Comparison of ENCODE assay signal across 26 cellular contexts in genomic region chr1:1623181-1623630, GRCh38. TPM values are rescaled to one million over a fixed set of nuclear protein-coding genes. Genes with fewer than 3 reads are reported as not detected.
A peak's percentile ranks its signal among the peaks of the same experiment; 100 is the strongest.
DNase-seq lines count a peak whose midpoint lies in the region; ATAC-seq and TF ChIP-seq lines count a peak whose summit lies in the region.
"Had no signal": no experiment of that assay in that cellular context is flagged by ENCODE, and none has a peak within 500 bp of the region (broad histone marks: within the 10 kb centered on the region; RNA-seq: fewer than 3 reads in every experiment).

No MANE protein-coding gene starts in this region.

- H3K27me3 ChIP-seq in GM06990 (replicated peaks; ENCODE audit: control insufficient read depth, insufficient read depth, low read length) (no peaks in the 10 kb centered on the region), mesenchymal stem cell (ENCODE audit: control insufficient read depth in 1 of 2, insufficient read depth in 1 of 2, low read length in 2 of 2) (no peaks in the 10 kb centered on the region), skeletal muscle tissue (ENCODE audit: control insufficient read depth in 3 of 3, insufficient read depth in 3 of 3, low read length in 3 of 3) (no peaks in the 10 kb centered on the region)
- H3K27me3 ChIP-seq: MG63 had no signal

- H2BK5ac ChIP-seq in mesenchymal stem cell (ENCODE audit: low read depth, low read length, poor library complexity, severe bottlenecking), result no peak overlapping the region

- peak overlapping the region; percentile 52 for H4K91ac ChIP-seq in mesenchymal stem cell (ENCODE audit: low read length)

- no peak overlapping the region for H3K4ac ChIP-seq in mesenchymal stem cell (ENCODE audit: low read depth in 1 of 2, low read length in 2 of 2)

- H3K79me1 ChIP-seq in mesenchymal stem cell (replicated peaks; ENCODE audit: low read length, poor library complexity, severe bottlenecking), result peaks cover 37% of the 10 kb centered on the region

- peaks cover 5% of the 10 kb centered on the region for H3K4me1 Mint-ChIP-seq in activated CD8-positive, alpha-beta T cell treated with anti-CD3 and anti-CD28 coated beads for 36 hours (ENCODE audit: low read depth)
- H3K4me1 Mint-ChIP-seq in activated CD8-positive, alpha-beta T cell treated with anti-CD3 and anti-CD28 coated beads, Interleukin-2, amount 10 ng/mL, durations not matched to agents 7 days and 5 days (ENCODE audit: low read depth), result peaks cover 2% of the 10 kb centered on the region
- H3K4me1 Mint-ChIP-seq: H9 had no signal

- TF ChIP-seq CTCF in activated CD8-positive, alpha-beta T cell treated with anti-CD3 and anti-CD28 coated beads for 36 hours (IDR thresholded peaks at IDR 0.05), result no peak
- no peak for TF ChIP-seq CTCF in GM06990 (IDR thresholded peaks at IDR 0.05; ENCODE audit: insufficient read depth, low read length, poor library complexity, severe bottlenecking)

- no peaks in the 10 kb centered on the region for H3K9me3 ChIP-seq in mesenchymal stem cell (ENCODE audit: control insufficient read depth, low read length)
- H3K9me3 ChIP-seq in skeletal muscle tissue (ENCODE audit: control insufficient read depth in 3 of 3, low read length in 3 of 3), result no peaks in the 10 kb centered on the region
- H3K9me3 ChIP-seq: Caco-2, MG63 had no signal

- H3K36me3 Mint-ChIP-seq in activated CD8-positive, alpha-beta T cell treated with anti-CD3 and anti-CD28 coated beads for 36 hours (ENCODE audit: low read depth), result no peaks in the 10 kb centered on the region
- no peaks in the 10 kb centered on the region for H3K36me3 Mint-ChIP-seq in activated CD8-positive, alpha-beta T cell treated with anti-CD3 and anti-CD28 coated beads, Interleukin-2, amount 10 ng/mL, durations not matched to agents 7 days and 5 days (ENCODE audit: low read depth)
- H3K36me3 Mint-ChIP-seq: CD8-positive, alpha-beta T cell had no signal

- H3K4me1 ChIP-seq in mesenchymal stem cell (ENCODE audit: control insufficient read depth, insufficient read depth, low read depth, low read length) (peaks cover 23% of the 10 kb centered on the region), skeletal muscle tissue (ENCODE audit: control insufficient read depth in 3 of 3, insufficient read depth in 3 of 3, low read length in 3 of 3) (peaks cover 41 to 61% (median 59%) of the 10 kb centered on the region in 3 donors)
- H3K4me1 ChIP-seq: Caco-2 had no signal

- H4K8ac ChIP-seq in mesenchymal stem cell (ENCODE audit: low read length), result no peak overlapping the region

- no peak overlapping the region for H3K27ac ChIP-seq in mesenchymal stem cell (ENCODE audit: low read length, poor library complexity, severe bottlenecking)
- H3K27ac ChIP-seq in skeletal muscle tissue (ENCODE audit: low read depth, low read length), result peak overlapping the region; percentile 90
- H3K27ac ChIP-seq: 22Rv1, C4-2B, SK-N-MC had no signal

- H3K4me3 Mint-ChIP-seq in activated CD8-positive, alpha-beta T cell treated with anti-CD3 and anti-CD28 coated beads for 36 hours, result no peak overlapping the region
- H3K4me3 Mint-ChIP-seq in activated CD8-positive, alpha-beta T cell treated with anti-CD3 and anti-CD28 coated beads, Interleukin-2, amount 10 ng/mL, durations not matched to agents 7 days and 5 days, result no peak overlapping the region
- H3K4me3 Mint-ChIP-seq: B cell; CD8-positive, alpha-beta T cell; H9; HFFc6 had no signal

- CTCF ChIA-PET in activated CD8-positive, alpha-beta T cell treated with anti-CD3 and anti-CD28 coated beads for 36 hours (lab: Charles Lee), result no interaction called here
- CTCF ChIA-PET in activated CD8-positive, alpha-beta T cell treated with anti-CD3 and anti-CD28 coated beads, Interleukin-2, amount 10 ng/mL, durations not matched to agents 7 days and 5 days (lab: Charles Lee), result no interaction called here

- no peak overlapping the region for H2AK5ac ChIP-seq in mesenchymal stem cell (ENCODE audit: low read length, severe bottlenecking)

- 97% methylated on average over 32 of the region's 33 CpGs for WGBS in mesenchymal stem cell

- H3K36me3 ChIP-seq in GM06990 (ENCODE audit: control insufficient read depth, insufficient read depth, low read length) (no peaks in the 10 kb centered on the region; the same call in 1 of the 2 replicates), mesenchymal stem cell (ENCODE audit: control insufficient read depth in 1 of 2, insufficient read depth in 2 of 2, low read depth in 1 of 2, low read length in 2 of 2) (peaks cover 10 to 93% of the 10 kb centered on the region in 2 experiments), skeletal muscle tissue (ENCODE audit: control insufficient read depth in 3 of 3, insufficient read depth in 3 of 3, low read length in 3 of 3) (peaks cover 21 to 33% (median 28%) of the 10 kb centered on the region in 3 donors)
- H3K36me3 ChIP-seq: MG63 had no signal

- H3K9ac ChIP-seq in mesenchymal stem cell (ENCODE audit: low read length), result no peak overlapping the region
- peak overlapping the region in 2 of 3 donors; percentile 30 to 85 for H3K9ac ChIP-seq in skeletal muscle tissue (ENCODE audit: low read depth in 1 of 3, low read length in 3 of 3)

- POLR2A ChIA-PET in activated CD8-positive, alpha-beta T cell treated with anti-CD3 and anti-CD28 coated beads for 36 hours (lab: Charles Lee), result interaction anchor here (1.1 kb wide), 1 partner anchor 237 kb away, joined by 3 read pairs; no protein-coding TSS in a partner anchor
- POLR2A ChIA-PET in activated CD8-positive, alpha-beta T cell treated with anti-CD3 and anti-CD28 coated beads, Interleukin-2, amount 10 ng/mL, durations not matched to agents 7 days and 5 days (lab: Charles Lee), result no interaction called here

- no peak overlapping the region for H2BK120ac ChIP-seq in mesenchymal stem cell (ENCODE audit: low read depth, low read length)

- no peak overlapping the region for H3K18ac ChIP-seq in mesenchymal stem cell (ENCODE audit: low read depth in 1 of 2, low read length in 2 of 2)

- H3K23ac ChIP-seq in mesenchymal stem cell (ENCODE audit: low read length in 2 of 2), result no peak overlapping the region

- intact Hi-C loops in activated CD8-positive, alpha-beta T cell treated with anti-CD3 and anti-CD28 coated beads for 36 hours (cut with micrococcal nuclease), result no loop called here

- no peak overlapping the region for H3K4me2 ChIP-seq in mesenchymal stem cell (ENCODE audit: low read length, poor library complexity, severe bottlenecking)

- no peak for ATAC-seq in activated CD8-positive, alpha-beta T cell treated with anti-CD3 and anti-CD28 coated beads for 36 hours
- no peak for ATAC-seq in activated CD8-positive, alpha-beta T cell treated with anti-CD3 and anti-CD28 coated beads, Interleukin-2, amount 10 ng/mL, durations not matched to agents 7 days and 5 days
- ATAC-seq: CD8-positive, alpha-beta T cell; Panc1 had no signal

- H2BK12ac ChIP-seq in mesenchymal stem cell (ENCODE audit: low read length in 2 of 2), result no peak overlapping the region

- no peak overlapping the region for H2AFZ ChIP-seq in mesenchymal stem cell (ENCODE audit: low read depth, low read length)

- no peak overlapping the region for H3K27ac Mint-ChIP-seq in activated CD8-positive, alpha-beta T cell treated with anti-CD3 and anti-CD28 coated beads for 36 hours
- H3K27ac Mint-ChIP-seq in activated CD8-positive, alpha-beta T cell treated with anti-CD3 and anti-CD28 coated beads, Interleukin-2, amount 10 ng/mL, durations not matched to agents 7 days and 5 days, result no peak overlapping the region
- H3K27ac Mint-ChIP-seq: B cell; CD8-positive, alpha-beta T cell; HFFc6 had no signal

- no peak overlapping the region for H2BK15ac ChIP-seq in mesenchymal stem cell (ENCODE audit: low read depth, poor library complexity, severe bottlenecking)

- DNase-seq in activated CD8-positive, alpha-beta T cell treated with anti-CD3 and anti-CD28 coated beads for 36 hours, result peak; percentile 0
- DNase-seq in activated CD8-positive, alpha-beta T cell treated with anti-CD3 and anti-CD28 coated beads, Interleukin-2, amount 10 ng/mL, durations not matched to agents 7 days and 5 days, result no peak
- DNase-seq in GM06990 (ENCODE audit: extremely low read depth, insufficient read length) (peak; percentile 9), mesenchymal stem cell (no peak), GDM1 (lab: John Stamatoyannopoulos, UW) (no peak)
- DNase-seq in activated CD8-positive, alpha-beta memory T cell treated with anti-CD3 and anti-CD28 coated beads, Interleukin-2, amount 50 U/mL, for 4 hours, result no peak
- DNase-seq in activated CD4-positive, CD25-positive, alpha-beta regulatory T cell (lab: John Stamatoyannopoulos, UW), result no peak
- DNase-seq: Caco-2, DMS79, EL, GF-D8, H9, HFFc6, KG1, MG63, NCI-H1105 treated with DMSO at 0.1 percent for 48 hours, NCI-H2029, NCI-H69, SIG-M5 had no signal

- H3K9me3 Mint-ChIP-seq in activated CD8-positive, alpha-beta T cell treated with anti-CD3 and anti-CD28 coated beads for 36 hours, result no peaks in the 10 kb centered on the region
- no peaks in the 10 kb centered on the region for H3K9me3 Mint-ChIP-seq in activated CD8-positive, alpha-beta T cell treated with anti-CD3 and anti-CD28 coated beads, Interleukin-2, amount 10 ng/mL, durations not matched to agents 7 days and 5 days (ENCODE audit: insufficient read depth)
- H3K9me3 Mint-ChIP-seq: CD8-positive, alpha-beta T cell; H9; HFFc6 had no signal

- no peaks in the 10 kb centered on the region for H3K27me3 Mint-ChIP-seq in activated CD8-positive, alpha-beta T cell treated with anti-CD3 and anti-CD28 coated beads for 36 hours
- no peaks in the 10 kb centered on the region for H3K27me3 Mint-ChIP-seq in activated CD8-positive, alpha-beta T cell treated with anti-CD3 and anti-CD28 coated beads, Interleukin-2, amount 10 ng/mL, durations not matched to agents 7 days and 5 days (ENCODE audit: low read depth)
- H3K27me3 Mint-ChIP-seq: B cell had no signal

- no peak overlapping the region for H3K14ac ChIP-seq in mesenchymal stem cell (ENCODE audit: low read length in 2 of 2)

- H3K4me3 ChIP-seq in GM06990 (replicated peaks; ENCODE audit: low read depth, low read length) (no peak overlapping the region), mesenchymal stem cell (ENCODE audit: insufficient read depth in 1 of 2, low read depth in 1 of 2, low read length in 2 of 2) (no peak overlapping the region), skeletal muscle tissue (ENCODE audit: low read length in 3 of 3) (no peak overlapping the region)
- H3K4me3 ChIP-seq: MG63, SK-N-MC had no signal

RNA-seq across cellular contexts. Expression of gene MIB2, which starts 7.9 kb away (rescaled TPM):
- 10 to 100 TPM; 40.1 to 41.3 TPM for total RNA-seq in activated CD8-positive, alpha-beta T cell treated with anti-CD3 and anti-CD28 coated beads for 36 hours
- 10 to 100 TPM; 49.3 to 50.7 TPM for total RNA-seq in activated CD8-positive, alpha-beta T cell treated with anti-CD3 and anti-CD28 coated beads, Interleukin-2, amount 10 ng/mL, durations not matched to agents 7 days and 5 days
- 33.5 TPM for polyA plus RNA-seq in mesenchymal stem cell (2013, experiment 1 of 2)
- polyA plus RNA-seq in mesenchymal stem cell (2013, experiment 2 of 2), result 35.8 TPM
- total RNA-seq in skeletal muscle tissue, result 49.6 TPM

RNA-seq across cellular contexts. Expression of gene MMP23B, which starts 8.8 kb away (rescaled TPM):
- total RNA-seq in activated CD8-positive, alpha-beta T cell treated with anti-CD3 and anti-CD28 coated beads for 36 hours, result 1 to 10 TPM; 3.3 to 4.0 TPM
- 1 to 10 TPM; 1.7 to 2.0 TPM for total RNA-seq in activated CD8-positive, alpha-beta T cell treated with anti-CD3 and anti-CD28 coated beads, Interleukin-2, amount 10 ng/mL, durations not matched to agents 7 days and 5 days
- polyA plus RNA-seq in mesenchymal stem cell (2013, experiment 1 of 2), result 24.2 TPM
- polyA plus RNA-seq in mesenchymal stem cell (2013, experiment 2 of 2), result 26.9 TPM
- 17.2 TPM for total RNA-seq in skeletal muscle tissue

RNA-seq across cellular contexts. Expression of gene FNDC10, which starts 23.3 kb away (rescaled TPM):
- total RNA-seq in activated CD8-positive, alpha-beta T cell treated with anti-CD3 and anti-CD28 coated beads for 36 hours, result 1 to 10 TPM; 2.8 to 3.6 TPM
- total RNA-seq in activated CD8-positive, alpha-beta T cell treated with anti-CD3 and anti-CD28 coated beads, Interleukin-2, amount 10 ng/mL, durations not matched to agents 7 days and 5 days, result 1 to 10 TPM; 7.5 to 9.3 TPM
- 7.2 TPM for polyA plus RNA-seq in mesenchymal stem cell (2013, experiment 1 of 2)
- polyA plus RNA-seq in mesenchymal stem cell (2013, experiment 2 of 2), result 7.8 TPM
- total RNA-seq in skeletal muscle tissue, result not detected

RNA-seq across cellular contexts. Expression of gene CDK11B, which starts 35.6 kb away (rescaled TPM):
- total RNA-seq in activated CD8-positive, alpha-beta T cell treated with anti-CD3 and anti-CD28 coated beads for 36 hours, result 10 to 100 TPM; 29.4 to 32.0 TPM
- 10 to 100 TPM; 35.4 to 39.5 TPM for total RNA-seq in activated CD8-positive, alpha-beta T cell treated with anti-CD3 and anti-CD28 coated beads, Interleukin-2, amount 10 ng/mL, durations not matched to agents 7 days and 5 days
- polyA plus RNA-seq in mesenchymal stem cell (2013, experiment 1 of 2), result 28.9 TPM
- polyA plus RNA-seq in mesenchymal stem cell (2013, experiment 2 of 2), result 28.6 TPM
- 8.4 TPM for total RNA-seq in skeletal muscle tissue

RNA-seq across cellular contexts. Expression of gene SSU72, which starts 48.5 kb away (rescaled TPM):
- 100 to 1,000 TPM; 111 to 113 TPM for total RNA-seq in activated CD8-positive, alpha-beta T cell treated with anti-CD3 and anti-CD28 coated beads for 36 hours
- total RNA-seq in activated CD8-positive, alpha-beta T cell treated with anti-CD3 and anti-CD28 coated beads, Interleukin-2, amount 10 ng/mL, durations not matched to agents 7 days and 5 days, result 100 to 1,000 TPM; 123 to 129 TPM
- 139 TPM for polyA plus RNA-seq in mesenchymal stem cell (2013, experiment 1 of 2)
- polyA plus RNA-seq in mesenchymal stem cell (2013, experiment 2 of 2), result 138 TPM
- total RNA-seq in skeletal muscle tissue, result 40.2 TPM

Comparison
In these comparisons a context has a peak if more than half of its experiments do, and no peak if none do; other contexts are left out.
1. DNase-seq: peak in activated CD8-positive, alpha-beta T cell treated with anti-CD3 and anti-CD28 coated beads for 36 hours (single experiment) and GM06990 (single experiment); none in activated CD8-positive, alpha-beta T cell treated with anti-CD3 and anti-CD28 coated beads, Interleukin-2, amount 10 ng/mL, durations not matched to agents 7 days and 5 days (single experiment), mesenchymal stem cell (single experiment), activated CD8-positive, alpha-beta memory T cell treated with anti-CD3 and anti-CD28 coated beads, Interleukin-2, amount 50 U/mL, for 4 hours (single experiment), GDM1 (single experiment) and activated CD4-positive, CD25-positive, alpha-beta regulatory T cell (0 of 4).